ENCODE assay signal across 16 cellular contexts in genomic region chr17:59219370-59219769, GRCh38. TPM values are rescaled to one million over a fixed set of nuclear protein-coding genes. Genes with fewer than 3 reads are reported as not detected.
A peak's percentile ranks its signal among the peaks of the same experiment; 100 is the strongest.
DNase-seq lines count a peak whose midpoint lies in the region; ATAC-seq and TF ChIP-seq lines count a peak whose summit lies in the region.
"Had no signal": no experiment of that assay in that cellular context is flagged by ENCODE, and none has a peak within 500 bp of the region (broad histone marks: within the 10 kb centered on the region; RNA-seq: fewer than 3 reads in every experiment).

No MANE protein-coding gene starts in this region.

- peak overlapping the region; percentile 31 for H3K27ac Mint-ChIP-seq in endothelial cell (ENCODE audit: unreplicated experiment)

- H2BK120ac ChIP-seq in neuronal stem cell (ENCODE audit: low read depth, low read length), result no peak overlapping the region

- H2AFZ ChIP-seq in DND-41 (ENCODE audit: low read depth, low read length) (peak overlapping the region; percentile 91), OCI-LY3 (ENCODE audit: low read depth, low read length) (peak overlapping the region; percentile 94), neuronal stem cell (ENCODE audit: low read length) (peak overlapping the region; percentile 97)

- TF ChIP-seq CTCF in DND-41 (IDR thresholded peaks at IDR 0.05; ENCODE audit: borderline replicate concordance, extremely low read depth, low read length, poor library complexity, severe bottlenecking) (no peak), OCI-LY3 (IDR thresholded peaks at IDR 0.05; ENCODE audit: low read depth, low read length) (no peak), endothelial cell (IDR thresholded peaks at IDR 0.05; ENCODE audit: unreplicated experiment) (no peak)

- no peaks in the 10 kb centered on the region for H3K27me3 ChIP-seq in DND-41 (ENCODE audit: insufficient read depth, low read length, poor library complexity)
- H3K27me3 ChIP-seq in OCI-LY3 (ENCODE audit: low read depth, low read length), result no peaks in the 10 kb centered on the region
- no peaks in the 10 kb centered on the region for H3K27me3 ChIP-seq in neuronal stem cell (ENCODE audit: control insufficient read depth in 3 of 3, insufficient read depth in 3 of 3, low read depth in 1 of 3, low read length in 3 of 3)

- no peak overlapping the region for H3K4ac ChIP-seq in neuronal stem cell (ENCODE audit: low read length)

- no peak overlapping the region for H2AK5ac ChIP-seq in neuronal stem cell (ENCODE audit: low read depth, low read length)

- peaks cover 10% of the 10 kb centered on the region for H3K4me1 Mint-ChIP-seq in endothelial cell (ENCODE audit: unreplicated experiment)

- ATAC-seq in DND-41 (ENCODE audit: insufficient read depth, low read depth) (no peak), HG03565 (IDR thresholded peaks at IDR 0.05; ENCODE audit: unreplicated experiment) (no peak)

- no peak overlapping the region for H3K23ac ChIP-seq in neuronal stem cell (ENCODE audit: low read depth, low read length, poor library complexity)

- H2BK15ac ChIP-seq in neuronal stem cell (ENCODE audit: low read length), result no peak overlapping the region

- H3K9ac ChIP-seq in DND-41 (ENCODE audit: low read depth, low read length), result peak overlapping the region; percentile 68; the same call in 1 of the 2 replicates
- H3K9ac ChIP-seq in OCI-LY3 (ENCODE audit: low read length), result no peak overlapping the region
- no peak overlapping the region for H3K9ac ChIP-seq in neuronal stem cell (ENCODE audit: low read depth, low read length, poor library complexity)

- no peaks in the 10 kb centered on the region for H3K79me1 ChIP-seq in neuronal stem cell (ENCODE audit: low read depth, low read length)

- DNase-seq in DND-41 (no peak), endothelial cell (ENCODE audit: low spot score) (no peak), neuronal stem cell (ENCODE audit: low spot score) (no peak), NAMALWA (ENCODE audit: low spot score) (no peak), NCI-H1105 (lab: John Stamatoyannopoulos, UW) (no peak)
- DNase-seq: activated gamma-delta T cell treated with Interleukin-2 at 50 U/mL for 16 hours; C1 segment of cervical spinal cord; hypothalamus; left cardiac atrium; NCI-H1417; NCI-H226; right cardiac atrium; stimulated activated CD4-positive, alpha-beta T cell treated with anti-CD3 and anti-CD28 coated beads, Interleukin-2, amount 100 ng/mL, for 48 hours; WERI-Rb-1 had no signal

- no peak overlapping the region for H3K18ac ChIP-seq in neuronal stem cell (ENCODE audit: low read length)

- H3K4me1 ChIP-seq in DND-41 (ENCODE audit: insufficient read depth, low read length), result peaks cover 19% of the 10 kb centered on the region
- peaks cover 3% of the 10 kb centered on the region; the same call in 1 of the 2 replicates for H3K4me1 ChIP-seq in OCI-LY3 (ENCODE audit: low read length)
- H3K4me1 ChIP-seq in neuronal stem cell (ENCODE audit: control insufficient read depth in 2 of 2, insufficient read depth in 1 of 2, low read depth in 1 of 2, low read length in 2 of 2), result peaks cover 0 to 8% of the 10 kb centered on the region in 2 donors

- WGBS in neuronal stem cell (ENCODE audit: extremely low coverage in 2 of 2, insufficient read length in 2 of 2, insufficient replicate concordance in 1 of 2), 2 donors, result no CpG with 5 or more reads among the region's 16 CpGs

- H3K4me2 ChIP-seq in DND-41 (ENCODE audit: insufficient read depth, low read length) (peak overlapping the region; percentile 79; the same call in 1 of the 2 replicates), OCI-LY3 (ENCODE audit: low read length) (no peak overlapping the region; the same call in 1 of the 2 replicates), neuronal stem cell (ENCODE audit: insufficient read depth, low read length, poor library complexity, severe bottlenecking) (no peak overlapping the region)

- no peak overlapping the region for H4K8ac ChIP-seq in neuronal stem cell (ENCODE audit: low read depth, low read length)

- H3K4me3 ChIP-seq in DND-41 (ENCODE audit: low read depth in 1 of 2, low read length in 2 of 2), result no peak overlapping the region
- no peak overlapping the region for H3K4me3 ChIP-seq in OCI-LY3 (ENCODE audit: low read length)
- H3K4me3 ChIP-seq in neuronal stem cell (ENCODE audit: low read length in 2 of 2), result no peak overlapping the region

- H3K4me3 Mint-ChIP-seq in endothelial cell (ENCODE audit: unreplicated experiment), result peak overlapping the region; percentile 32

- H3K9me3 ChIP-seq in DND-41 (ENCODE audit: insufficient read depth, low read length, severe bottlenecking), result no peaks in the 10 kb centered on the region
- H3K9me3 ChIP-seq in OCI-LY3 (ENCODE audit: insufficient read depth, low read length), result no peaks in the 10 kb centered on the region
- H3K9me3 ChIP-seq in neuronal stem cell (replicated peaks in 1 of 2; ENCODE audit: control insufficient read depth in 2 of 2, insufficient read depth in 1 of 2, low read depth in 1 of 2, low read length in 2 of 2), result no peaks in the 10 kb centered on the region

- H3K9me3 Mint-ChIP-seq in endothelial cell (ENCODE audit: unreplicated experiment), result no peaks in the 10 kb centered on the region

- H3K27ac ChIP-seq in DND-41 (ENCODE audit: low read length) (peak overlapping the region; percentile 68; the same call in 1 of the 2 replicates), OCI-LY3 (ENCODE audit: low read length) (no peak overlapping the region), neuronal stem cell (replicated peaks; ENCODE audit: low read length) (no peak overlapping the region)

- no peaks in the 10 kb centered on the region for H3K27me3 Mint-ChIP-seq in endothelial cell (ENCODE audit: unreplicated experiment)

- H2BK12ac ChIP-seq in neuronal stem cell (ENCODE audit: low read length), result no peak overlapping the region

- H2BK5ac ChIP-seq in neuronal stem cell (ENCODE audit: low read length), result no peak overlapping the region

- no peaks in the 10 kb centered on the region for H3K36me3 Mint-ChIP-seq in endothelial cell (ENCODE audit: low read depth, unreplicated experiment)

- H3K79me2 ChIP-seq in DND-41 (ENCODE audit: insufficient read depth, low read length) (no peaks in the 10 kb centered on the region), OCI-LY3 (ENCODE audit: low read length) (no peaks in the 10 kb centered on the region)

- H4K20me1 ChIP-seq in DND-41 (ENCODE audit: insufficient read depth, low read length), result no peaks in the 10 kb centered on the region
- H4K20me1 ChIP-seq in OCI-LY3 (ENCODE audit: insufficient read depth, low read length), result no peaks in the 10 kb centered on the region

- H3K14ac ChIP-seq in neuronal stem cell (ENCODE audit: low read length), result no peak overlapping the region

- no peak overlapping the region for H4K91ac ChIP-seq in neuronal stem cell (ENCODE audit: low read depth, low read length, poor library complexity)

- H3K36me3 ChIP-seq in DND-41 (ENCODE audit: insufficient read depth, low read length), result peaks cover 5% of the 10 kb centered on the region
- H3K36me3 ChIP-seq in OCI-LY3 (replicated peaks; ENCODE audit: low read depth, low read length), result peaks cover 6% of the 10 kb centered on the region
- peaks cover 0 to 12% of the 10 kb centered on the region in 2 donors for H3K36me3 ChIP-seq in neuronal stem cell (replicated peaks in 1 of 2; ENCODE audit: control insufficient read depth in 2 of 2, insufficient read depth in 2 of 2, low read length in 2 of 2)
- H3K36me3 ChIP-seq: WERI-Rb-1 had no signal

RNA-seq across cellular contexts. Expression of gene GDPD1, which starts 0.9 kb away (rescaled TPM):
- 3.1 TPM for total RNA-seq in endothelial cell (ENCODE audit: unreplicated experiment)
- polyA plus RNA-seq in neuronal stem cell (2013, experiment 1 of 2), result 9.7 TPM
- 10.0 TPM for polyA plus RNA-seq in neuronal stem cell (2013, experiment 2 of 2)

RNA-seq across cellular contexts. Expression of gene SMG8, which starts 9.5 kb away (rescaled TPM):
- total RNA-seq in endothelial cell (ENCODE audit: unreplicated experiment), result 19.7 TPM
- polyA plus RNA-seq in neuronal stem cell (2013, experiment 1 of 2), result 9.7 TPM
- polyA plus RNA-seq in neuronal stem cell (2013, experiment 2 of 2), result 9.5 TPM
